In the genomic region with DNA sequence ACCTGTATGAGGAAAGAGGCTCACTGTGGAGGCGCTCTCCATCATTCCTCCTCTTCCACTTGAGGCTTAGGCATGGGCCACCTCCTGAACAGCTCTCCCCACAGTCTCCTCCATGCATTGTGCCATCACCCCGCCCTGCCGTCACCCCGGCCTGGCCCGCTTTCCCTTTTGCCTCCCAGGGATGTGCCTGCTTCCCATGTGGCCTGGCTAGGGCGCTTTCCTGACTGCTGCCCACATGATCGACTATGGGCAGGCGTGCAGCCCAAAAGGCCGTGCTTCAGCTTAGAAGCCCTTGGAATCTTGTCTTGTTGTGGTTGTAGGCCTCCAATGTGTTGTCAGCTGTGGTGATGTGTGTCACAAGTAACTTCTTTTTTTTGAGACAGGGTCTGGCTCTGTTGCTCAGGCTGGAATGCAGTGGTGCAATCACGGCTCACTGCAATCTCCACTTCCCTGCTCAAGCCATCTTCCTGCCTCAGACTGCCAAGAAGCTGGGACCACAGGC, we compare ENCODE assay signal across 11 cellular contexts. TPM values are rescaled to one million over a fixed set of nuclear protein-coding genes. Genes with fewer than 3 reads are reported as not detected.
DNase-seq lines count a peak whose midpoint lies in the region; ATAC-seq and TF ChIP-seq lines count a peak whose summit lies in the region.
"Had no signal": no experiment of that assay in that cellular context is flagged by ENCODE, and none has a peak within 500 bp of the region (broad histone marks: within the 10 kb centered on the region; RNA-seq: fewer than 3 reads in every experiment).

No MANE protein-coding gene starts in this region.

- H3K4me1 ChIP-seq in breast epithelium, result peaks cover 0 to 8% of the 10 kb centered on the region in 2 donors

- peaks cover 10% of the 10 kb centered on the region for H3K36me3 Mint-ChIP-seq in IgD-negative memory B cell

- no peaks in the 10 kb centered on the region for H3K27me3 Mint-ChIP-seq in IgD-negative memory B cell

- ATAC-seq in GM21723 (IDR thresholded peaks at IDR 0.05; ENCODE audit: unreplicated experiment) (no peak), HG03354 (IDR thresholded peaks at IDR 0.05; ENCODE audit: poor library complexity, severe bottlenecking, unreplicated experiment) (no peak), GM21528 (IDR thresholded peaks at IDR 0.05; ENCODE audit: low FRiP score, unreplicated experiment) (no peak)

- DNase-seq in AG09309 (ENCODE audit: low read depth), result peak; percentile 42
- no peak for DNase-seq in breast epithelium (ENCODE audit: low spot score in 2 of 2)
- peak; percentile 71 for DNase-seq in mesenteric fat pad (ENCODE audit: low spot score)
- no peak for DNase-seq in NCI-H774 (lab: John Stamatoyannopoulos, UW)
- DNase-seq: dorsolateral prefrontal cortex, midbrain had no signal

- TF ChIP-seq CTCF in AG09309 (IDR thresholded peaks at IDR 0.05; ENCODE audit: control insufficient read depth, insufficient read depth, low read depth, low read length, missing control alignments), result no peak
- no peak for TF ChIP-seq CTCF in breast epithelium (IDR thresholded peaks at IDR 0.05)

- no peaks in the 10 kb centered on the region for H3K9me3 ChIP-seq in breast epithelium

- H3K9me3 Mint-ChIP-seq in IgD-negative memory B cell, result no peaks in the 10 kb centered on the region

- no peaks in the 10 kb centered on the region for H3K36me3 ChIP-seq in breast epithelium

- intact Hi-C loops in breast epithelium (cut with DNase I; ENCODE audit: low total_unique reads), result no loop called here

- no peak for TF ChIP-seq POLR2A in breast epithelium (IDR thresholded peaks at IDR 0.05)

- peak overlapping the region; percentile 92 to 99 (median 94) for H3K4me3 Mint-ChIP-seq in IgD-negative memory B cell

- no peaks in the 10 kb centered on the region for H3K27me3 ChIP-seq in breast epithelium

- H3K27ac Mint-ChIP-seq in IgD-negative memory B cell, result peak overlapping the region in 1 of 3 donors; percentile 31

- peaks cover 20 to 32% (median 29%) of the 10 kb centered on the region in 3 donors for H3K4me1 Mint-ChIP-seq in IgD-negative memory B cell

- peak overlapping the region; percentile 91 to 92 for H3K27ac ChIP-seq in breast epithelium

- H3K4me3 ChIP-seq in AG09309 (ENCODE audit: control insufficient read depth, low read depth, low read length) (no peak overlapping the region), breast epithelium (peak overlapping the region in 1 of 3 donors; percentile 84)

RNA-seq across cellular contexts. Expression of gene ACTR3C, which starts 1.8 kb away (rescaled TPM):
- 5.2 TPM for polyA plus RNA-seq in IgD-negative memory B cell
- total RNA-seq in breast epithelium (10 to 100 TPM in 2 of 3 donors, 1 to 10 TPM in 1; 5.0 to 54.0 (median 30.2) TPM), mesenteric fat pad (2.6 TPM)
- total RNA-seq: NCI-H460 had no signal

RNA-seq across cellular contexts. Expression of gene LRRC61, which starts 2.0 kb away (rescaled TPM):
- polyA plus RNA-seq in IgD-negative memory B cell, result 29.1 TPM
- total RNA-seq in breast epithelium, result 10 to 100 TPM in 2 of 3 donors, 1 to 10 TPM in 1; 8.0 to 23.4 (median 15.4) TPM
- 3.9 TPM for total RNA-seq in mesenteric fat pad

RNA-seq across cellular contexts. Expression of gene RARRES2, which starts 16.3 kb away (rescaled TPM):
- polyA plus RNA-seq in IgD-negative memory B cell, result not detected
- 100 to 1,000 TPM; 156 to 297 (median 267) TPM for total RNA-seq in breast epithelium
- total RNA-seq in mesenteric fat pad, result 210 TPM
- total RNA-seq: NCI-H460 had no signal

RNA-seq across cellular contexts. Expression of gene REPIN1, which starts 43.5 kb away (rescaled TPM):
- 118 TPM for polyA plus RNA-seq in IgD-negative memory B cell
- total RNA-seq in breast epithelium (10 to 100 TPM; 43.7 to 70.8 (median 68.2) TPM), mesenteric fat pad (82.1 TPM)

RNA-seq across cellular contexts. Expression of gene ZNF775, which starts 54.0 kb away (rescaled TPM):
- 5.1 TPM for polyA plus RNA-seq in IgD-negative memory B cell
- 1 to 10 TPM; 1.9 to 5.7 (median 4.6) TPM for total RNA-seq in breast epithelium
- total RNA-seq in mesenteric fat pad, result 1.6 TPM

Comparison
In these comparisons a context has a peak if more than half of its experiments do, and no peak if none do; other contexts are left out.
1. DNase-seq: peak in AG09309 (single experiment) and mesenteric fat pad (single experiment); none in breast epithelium (0 of 2) and NCI-H774 (single experiment).